11 cellular contexts compared by ENCODE assay signal in the genomic region with DNA sequence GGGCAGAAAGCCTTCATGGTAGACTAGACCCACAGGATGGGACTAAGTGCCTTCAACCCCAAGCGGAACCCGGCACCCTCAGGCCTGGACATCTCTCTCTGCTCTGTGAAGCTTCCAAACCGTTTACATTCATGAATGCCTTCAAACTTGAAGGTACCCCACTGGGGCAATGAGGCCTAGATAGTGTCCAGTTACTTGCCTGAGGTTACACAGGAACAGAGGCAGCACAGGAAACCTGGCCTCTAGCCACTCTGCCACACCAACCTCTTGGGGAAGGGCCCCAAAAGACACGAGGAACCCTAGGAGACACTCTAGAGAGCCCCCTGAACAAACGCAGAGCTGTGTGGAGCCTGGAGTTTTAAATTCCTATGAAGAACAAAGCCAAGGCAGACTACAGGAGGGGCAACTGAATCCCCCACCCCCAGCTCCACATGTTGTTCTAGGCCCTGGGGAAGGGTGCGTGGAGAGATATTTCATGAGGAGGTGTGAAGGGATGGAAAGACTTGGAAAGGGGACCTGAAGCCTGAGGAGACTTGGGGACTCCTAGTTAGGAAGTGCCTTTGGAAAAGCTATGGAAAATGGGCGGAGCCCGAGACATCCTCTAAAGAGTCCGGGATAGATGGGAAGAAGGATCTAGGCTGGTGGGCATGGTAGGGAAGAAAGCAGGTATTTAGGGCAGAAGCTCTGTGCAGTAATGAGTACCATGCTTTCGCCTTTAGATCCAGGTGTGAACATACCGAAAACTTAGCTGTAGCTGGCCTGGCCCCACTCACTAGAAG. TPM values are rescaled to one million over a fixed set of nuclear protein-coding genes. Genes with fewer than 3 reads are reported as not detected.
DNase-seq lines count a peak whose midpoint lies in the region; ATAC-seq, FAIRE-seq and TF ChIP-seq lines count a peak whose summit lies in the region.
"Had no signal": no experiment of that assay in that cellular context is flagged by ENCODE, and none has a peak within 500 bp of the region (broad histone marks: within the 10 kb centered on the region; RNA-seq: fewer than 3 reads in every experiment).

No MANE protein-coding gene starts in this region.

- peak overlapping the region; percentile 90 for H3K4me2 ChIP-seq in HepG2 (ENCODE audit: low read depth, low read length)

- ATAC-seq in HepG2: no peak; the same call in 2 of the 3 replicates
- no peak for ATAC-seq in right lobe of liver
- no peak for ATAC-seq in activated T-helper 17 cell treated with anti-CD3 and anti-CD28 coated beads, Interleukin-2, amount 50 U/mL, for 72 hours (replicated peaks)
- ATAC-seq in stimulated activated effector memory CD8-positive, alpha-beta T cell treated with anti-CD3 and anti-CD28 coated beads, Interleukin-12 subunit alpha, Interleukin-12 subunit beta, amount 100 ng/mL, for 72 hours: no peak
- ATAC-seq in HG03571 (IDR thresholded peaks at IDR 0.05; ENCODE audit: unreplicated experiment): no peak
- ATAC-seq in Right ventricle myocardium superior (ENCODE audit: poor library complexity): no peak

- FAIRE-seq in HepG2 (lab: Jason Lieb, UNC): no peak

- POLR2A ChIA-PET in HepG2 (lab: Yijun Ruan, JAX): interaction anchor here (0.9 to 2.7 kb wide), 4 partner anchors 12 to 407 kb away, joined by 3 to 9 read pairs (median 4); partner anchors contain the start of gene CYP2R1

- H3K27ac ChIP-seq in HepG2 (ENCODE audit: extremely low read length, insufficient read depth, low read length): no peak overlapping the region
- H3K27ac ChIP-seq in right lobe of liver: no peak overlapping the region
- H3K27ac ChIP-seq: KMS-11 had no signal

- peak overlapping the region in 1 of 4 donors; percentile 95 for H3K4me3 Mint-ChIP-seq in IgD-negative memory B cell
- peak overlapping the region; percentile 95 for H3K4me3 Mint-ChIP-seq in activated T-helper 17 cell treated with anti-CD3 and anti-CD28 coated beads, Interleukin-2, amount 50 U/mL, for 72 hours
- peak overlapping the region; percentile 91 for H3K4me3 Mint-ChIP-seq in stimulated activated effector memory CD8-positive, alpha-beta T cell treated with anti-CD3 and anti-CD28 coated beads, Interleukin-12 subunit alpha, Interleukin-12 subunit beta, amount 100 ng/mL, for 72 hours
- H3K4me3 Mint-ChIP-seq: dendritic cell treated with granulocyte-macrophage colony-stimulating factor and Interleukin-4, amounts not matched to agents 40 ng/mL and 50 ng/mL, for 4 days had no signal

- peak overlapping the region; percentile 45 for H2AFZ ChIP-seq in HepG2 (ENCODE audit: low read length)

- H3K4me3 ChIP-seq in HepG2 (replicated peaks in 1 of 3; ENCODE audit: insufficient read depth in 1 of 3, low read depth in 2 of 3, low read length in 3 of 3): peak overlapping the region in 2 of 3 experiments; percentile 44 to 71; a peak in 2 of 6 replicates
- no peak overlapping the region for H3K4me3 ChIP-seq in right lobe of liver

- H3K27me3 ChIP-seq in HepG2 (ENCODE audit: control insufficient read depth in 1 of 2, insufficient read depth in 2 of 2, low read length in 2 of 2): no peaks in the 10 kb centered on the region
- no peaks in the 10 kb centered on the region for H3K27me3 ChIP-seq in right lobe of liver

- no peak overlapping the region for H3K9ac ChIP-seq in HepG2 (ENCODE audit: insufficient read depth, low read depth, low read length)
- H3K9ac ChIP-seq: KMS-11 had no signal

- H4K20me1 ChIP-seq in HepG2 (ENCODE audit: insufficient read depth, low read length): no peaks in the 10 kb centered on the region

- H3K79me2 ChIP-seq in HepG2 (ENCODE audit: insufficient read depth, low read length): no peaks in the 10 kb centered on the region

- H3K4me1 Mint-ChIP-seq in IgD-negative memory B cell: peaks cover 34 to 38% (median 37%) of the 10 kb centered on the region in 3 donors
- H3K4me1 Mint-ChIP-seq in activated T-helper 17 cell treated with anti-CD3 and anti-CD28 coated beads, Interleukin-2, amount 50 U/mL, for 72 hours: peaks cover 18% of the 10 kb centered on the region
- peaks cover 42% of the 10 kb centered on the region for H3K4me1 Mint-ChIP-seq in stimulated activated effector memory CD8-positive, alpha-beta T cell treated with anti-CD3 and anti-CD28 coated beads, Interleukin-12 subunit alpha, Interleukin-12 subunit beta, amount 100 ng/mL, for 72 hours

- H3K36me3 ChIP-seq in HepG2 (replicated peaks in 1 of 2; ENCODE audit: control insufficient read depth in 1 of 2, insufficient read depth in 2 of 2, low read length in 2 of 2) (no peaks in the 10 kb centered on the region), right lobe of liver (no peaks in the 10 kb centered on the region)

- peaks cover 23% of the 10 kb centered on the region for H3K4me1 ChIP-seq in HepG2 (ENCODE audit: insufficient read depth, low read length)
- H3K4me1 ChIP-seq in right lobe of liver: peaks cover 0 to 13% (median 3%) of the 10 kb centered on the region in 4 donors

- in situ Hi-C loops in HepG2 (cut with HindIII; ENCODE audit: extremely low pct_ligation_motif_present, low pct_unique_long_range_greater_than_20kb): loop anchor here (5.0 kb wide), 2 partner anchors 120 to 370 kb away; no protein-coding TSS in a partner anchor

- CTCF ChIA-PET in HepG2 (lab: Yijun Ruan, JAX; ENCODE audit: low intra/inter-chr PET ratio, low total read pairs): interaction anchor here (1.5 to 2.9 kb wide), 2 partner anchors 117 to 370 kb away, joined by 6 to 22 read pairs; no protein-coding TSS in a partner anchor

- peaks cover 0 to 2% (median 0%) of the 10 kb centered on the region in 3 donors for H3K9me3 Mint-ChIP-seq in IgD-negative memory B cell
- H3K9me3 Mint-ChIP-seq in activated T-helper 17 cell treated with anti-CD3 and anti-CD28 coated beads, Interleukin-2, amount 50 U/mL, for 72 hours: no peaks in the 10 kb centered on the region
- H3K9me3 Mint-ChIP-seq in stimulated activated effector memory CD8-positive, alpha-beta T cell treated with anti-CD3 and anti-CD28 coated beads, Interleukin-12 subunit alpha, Interleukin-12 subunit beta, amount 100 ng/mL, for 72 hours: no peaks in the 10 kb centered on the region
- H3K9me3 Mint-ChIP-seq: dendritic cell treated with granulocyte-macrophage colony-stimulating factor and Interleukin-4, amounts not matched to agents 40 ng/mL and 50 ng/mL, for 4 days had no signal

- DNase-seq in HepG2 (ENCODE audit: low spot score): no peak
- DNase-seq in right lobe of liver: no peak
- DNase-seq in stimulated activated effector memory CD8-positive, alpha-beta T cell treated with anti-CD3 and anti-CD28 coated beads, Interleukin-12 subunit alpha, Interleukin-12 subunit beta, amount 100 ng/mL, for 72 hours (ENCODE audit: low spot score in 2 of 2): no peak
- no peak for DNase-seq in Right ventricle myocardium superior
- DNase-seq in NCI-H82 treated with DMSO at 0.1 percent for 48 hours (lab: John Stamatoyannopoulos, UW; ENCODE audit: unreplicated experiment): no peak
- DNase-seq: SHP77 treated with DMSO at 0.1 percent for 48 hours had no signal

- 51% methylated on average over 11 of the region's 11 CpGs for WGBS in HepG2 (ENCODE audit: low lambda C conversion rate)
- 84% methylated on average over 5 of the region's 11 CpGs for WGBS in right lobe of liver (ENCODE audit: insufficient coverage, low coverage, low lambda C conversion rate, missing lambda C conversion rate)

- TF ChIP-seq EP300 in HepG2 (IDR thresholded peaks at IDR 0.05; ENCODE audit: low read depth in 2 of 2, low read length in 2 of 2) (no peak), HepG2 (CRISPR knock-in tag; IDR thresholded peaks at IDR 0.05; ENCODE audit: borderline replicate concordance) (no peak)

- peaks cover 2% of the 10 kb centered on the region for H3K27me3 Mint-ChIP-seq in IgD-negative memory B cell
- H3K27me3 Mint-ChIP-seq in activated T-helper 17 cell treated with anti-CD3 and anti-CD28 coated beads, Interleukin-2, amount 50 U/mL, for 72 hours: no peaks in the 10 kb centered on the region

- H3K36me3 Mint-ChIP-seq in IgD-negative memory B cell: no peaks in the 10 kb centered on the region
- H3K36me3 Mint-ChIP-seq in activated T-helper 17 cell treated with anti-CD3 and anti-CD28 coated beads, Interleukin-2, amount 50 U/mL, for 72 hours (ENCODE audit: low read depth): no peaks in the 10 kb centered on the region
- peaks cover 17% of the 10 kb centered on the region for H3K36me3 Mint-ChIP-seq in stimulated activated effector memory CD8-positive, alpha-beta T cell treated with anti-CD3 and anti-CD28 coated beads, Interleukin-12 subunit alpha, Interleukin-12 subunit beta, amount 100 ng/mL, for 72 hours

- TF ChIP-seq POLR2A in HepG2 (IDR thresholded peaks at IDR 0.05; ENCODE audit: insufficient read depth in 1 of 2, low read depth in 2 of 2, low read length in 2 of 2): no peak
- no peak for TF ChIP-seq POLR2A in right lobe of liver (IDR thresholded peaks at IDR 0.05)

- H3K9me3 ChIP-seq in HepG2 (ENCODE audit: low read length): no peaks in the 10 kb centered on the region
- H3K9me3 ChIP-seq in right lobe of liver: no peaks in the 10 kb centered on the region

- BruUV-seq in HepG2 (replicated peaks; lab: Mats Ljungman, UMichigan): no TSS peak

- TF ChIP-seq CTCF in HepG2 (CRISPR knock-in tag; IDR thresholded peaks at IDR 0.05): no peak
- TF ChIP-seq CTCF in right lobe of liver (IDR thresholded peaks at IDR 0.05): no peak

- intact Hi-C loops in HepG2 (cut with micrococcal nuclease; ENCODE audit: unreplicated experiment) (loop anchor here (1.0 kb wide), 3 partner anchors 117 to 370 kb away; no protein-coding TSS in a partner anchor), right lobe of liver (cut with DNase I) (loop anchor here (10.0 kb wide), 2 partner anchors 112 to 372 kb away; no protein-coding TSS in a partner anchor), Right ventricle myocardium superior (cut with DNase I) (loop anchor here (10.0 kb wide), 2 partner anchors 168 to 372 kb away; partner anchors contain the start of gene CALCB)

- H3K27ac Mint-ChIP-seq in IgD-negative memory B cell: peak overlapping the region; percentile 96 to 98 (median 96)
- H3K27ac Mint-ChIP-seq in activated T-helper 17 cell treated with anti-CD3 and anti-CD28 coated beads, Interleukin-2, amount 50 U/mL, for 72 hours: no peak overlapping the region
- no peak overlapping the region for H3K27ac Mint-ChIP-seq in stimulated activated effector memory CD8-positive, alpha-beta T cell treated with anti-CD3 and anti-CD28 coated beads, Interleukin-12 subunit alpha, Interleukin-12 subunit beta, amount 100 ng/mL, for 72 hours

- TF ChIP-seq RAD21 in HepG2 (CRISPR knock-in tag; IDR thresholded peaks at IDR 0.05): no peak

RNA-seq across cellular contexts. Expression of gene CYP2R1, which starts 14.8 kb away (rescaled TPM):
- total RNA-seq in HepG2 (2016; rRNA removed; fragmentation: Illumina TruSeq; extraction: Trizol) (0.60 TPM in 1 of 2 replicates, not detected in the other), right lobe of liver (10 to 100 TPM in 1 of 6 experiments, 1 to 10 TPM in 5; 4.3 to 11.6 (median 6.3) TPM), Right ventricle myocardium superior (5.0 TPM)
- 0.20 and 0.62 TPM in 2 replicates for total RNA-seq in HepG2 (2016; cell fraction: cytosol; rRNA removed; fragmentation: Illumina TruSeq; extraction: Trizol; ENCODE audit: low read depth)
- 0.39 TPM in 1 of 2 replicates, not detected in the other for total RNA-seq in HepG2 (2016; cell fraction: insoluble cytoplasmic fraction; rRNA removed; fragmentation: Illumina TruSeq; extraction: Trizol)
- 0.21 and 0.31 TPM in 2 replicates for total RNA-seq in HepG2 (2016; cell fraction: membrane; rRNA removed; fragmentation: Illumina TruSeq; extraction: Trizol)
- 0.78 and 0.94 TPM in 2 replicates for total RNA-seq in HepG2 (2016; cell fraction: nucleus; rRNA removed; fragmentation: Illumina TruSeq; extraction: Trizol)
- polyA plus RNA-seq in HepG2 (2011; rRNA removed) (0.59 and 0.69 TPM in 2 replicates), IgD-negative memory B cell (21.6 TPM)
- 0.08 and 0.21 TPM in 2 replicates for polyA plus RNA-seq in HepG2 (2011; cell fraction: cytosol; rRNA removed)
- polyA plus RNA-seq in HepG2 (2011; cell fraction: nucleus; rRNA removed): 1.3 and 2.3 TPM in 2 replicates
- polyA plus RNA-seq in HepG2 (2012): 1.3 and 2.2 TPM in 2 replicates
- polyA plus RNA-seq in HepG2 (2016; cell fraction: cytosol; fragmentation: Illumina TruSeq; extraction: Trizol; ENCODE audit: low read depth): 0.05 TPM in 1 of 2 replicates, not detected in the other
- polyA plus RNA-seq in HepG2 (2016; cell fraction: insoluble cytoplasmic fraction; fragmentation: Illumina TruSeq; extraction: Trizol; ENCODE audit: low read depth): 0.20 and 0.29 TPM in 2 replicates
- polyA plus RNA-seq in HepG2 (2016; cell fraction: membrane; fragmentation: Illumina TruSeq; extraction: Trizol; ENCODE audit: low read depth): not detected in 2 replicates
- 1.2 and 1.4 TPM in 2 replicates for polyA plus RNA-seq in HepG2 (2016; cell fraction: nucleus; fragmentation: Illumina TruSeq; extraction: Trizol; ENCODE audit: insufficient read depth, low read depth)
- 0.32 and 2.0 TPM in 2 replicates for polyA minus RNA-seq in HepG2 (2011; rRNA and poly(A)+ RNA removed; ENCODE audit: low replicate concordance)
- not detected in 2 replicates for polyA minus RNA-seq in HepG2 (2011; cell fraction: cytosol; rRNA and poly(A)+ RNA removed)
- polyA minus RNA-seq in HepG2 (2011; cell fraction: nucleus; rRNA and poly(A)+ RNA removed): 2.1 and 3.0 TPM in 2 replicates
- 10 to 100 TPM; 10.5 to 13.7 TPM for total RNA-seq in activated T-helper 17 cell treated with anti-CD3 and anti-CD28 coated beads, Interleukin-2, amount 50 U/mL, for 72 hours

Comparison
In these comparisons a context has a peak if more than half of its experiments do, and no peak if none do; other contexts are left out.
1. H3K4me3 ChIP-seq: peak in HepG2 (2 of 3); none in right lobe of liver (0 of 3).
2. H3K27ac Mint-ChIP-seq: peak in IgD-negative memory B cell (3 of 3); none in activated T-helper 17 cell treated with anti-CD3 and anti-CD28 coated beads, Interleukin-2, amount 50 U/mL, for 72 hours (single experiment) and stimulated activated effector memory CD8-positive, alpha-beta T cell treated with anti-CD3 and anti-CD28 coated beads, Interleukin-12 subunit alpha, Interleukin-12 subunit beta, amount 100 ng/mL, for 72 hours (single experiment).